Comparison of ENCODE assay signal across 1 cellular context in the genomic region with DNA sequence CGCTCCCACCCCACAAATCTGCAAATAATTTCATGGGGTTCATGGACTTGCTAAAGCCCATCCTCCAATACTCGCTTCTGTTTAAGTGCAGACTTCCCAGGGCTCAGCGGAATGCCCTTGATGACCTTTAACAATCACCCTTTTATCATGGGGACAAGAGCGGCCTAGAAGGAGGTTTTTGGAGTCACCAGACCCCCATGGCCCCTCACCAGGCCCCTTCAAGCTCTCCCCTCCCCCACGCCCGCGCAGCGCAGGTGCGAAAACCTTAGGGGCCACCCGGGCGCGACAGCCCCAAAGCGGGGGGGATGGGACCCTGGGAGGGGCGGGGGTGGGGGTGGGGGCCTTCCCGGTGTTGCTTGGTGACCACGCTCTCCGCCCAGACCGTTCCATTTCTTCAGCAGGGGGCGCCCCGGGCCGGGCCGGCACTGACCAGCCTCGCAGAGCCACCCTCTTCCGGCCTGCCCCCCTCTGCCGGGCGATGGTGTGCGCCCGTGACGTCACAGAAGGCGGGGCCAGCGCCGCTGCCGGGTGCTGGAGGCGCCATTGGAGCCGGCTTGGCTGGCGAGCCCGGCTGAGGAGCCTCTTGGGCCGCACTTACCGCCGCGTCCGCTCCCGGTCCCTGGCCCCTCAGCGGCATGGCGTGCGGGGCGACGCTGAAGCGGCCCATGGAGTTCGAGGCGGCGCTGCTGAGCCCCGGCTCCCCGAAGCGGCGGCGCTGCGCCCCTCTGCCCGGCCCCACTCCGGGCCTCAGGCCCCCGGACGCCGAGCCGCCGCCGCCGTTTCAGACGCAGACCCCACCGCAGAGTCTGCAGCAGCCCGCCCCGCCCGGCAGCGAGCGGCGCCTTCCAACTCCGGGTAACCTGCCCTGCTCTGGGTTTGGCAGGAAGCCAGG.
TF ChIP-seq lines count a peak whose summit lies in the region.

A gene with protein sequence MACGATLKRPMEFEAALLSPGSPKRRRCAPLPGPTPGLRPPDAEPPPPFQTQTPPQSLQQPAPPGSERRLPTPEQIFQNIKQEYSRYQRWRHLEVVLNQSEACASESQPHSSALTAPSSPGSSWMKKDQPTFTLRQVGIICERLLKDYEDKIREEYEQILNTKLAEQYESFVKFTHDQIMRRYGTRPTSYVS (plus strand): TSS at position 531 of the 892 bp plus-strand sequence. CDS start 105 bp downstream, at position 636.

TF ChIP-seq in HepG2, 621 proteins besides CTCF, POLR2A, EP300 and RAD21 (continued from another document and continues in another):
- TF ChIP-seq, protein P1, sequence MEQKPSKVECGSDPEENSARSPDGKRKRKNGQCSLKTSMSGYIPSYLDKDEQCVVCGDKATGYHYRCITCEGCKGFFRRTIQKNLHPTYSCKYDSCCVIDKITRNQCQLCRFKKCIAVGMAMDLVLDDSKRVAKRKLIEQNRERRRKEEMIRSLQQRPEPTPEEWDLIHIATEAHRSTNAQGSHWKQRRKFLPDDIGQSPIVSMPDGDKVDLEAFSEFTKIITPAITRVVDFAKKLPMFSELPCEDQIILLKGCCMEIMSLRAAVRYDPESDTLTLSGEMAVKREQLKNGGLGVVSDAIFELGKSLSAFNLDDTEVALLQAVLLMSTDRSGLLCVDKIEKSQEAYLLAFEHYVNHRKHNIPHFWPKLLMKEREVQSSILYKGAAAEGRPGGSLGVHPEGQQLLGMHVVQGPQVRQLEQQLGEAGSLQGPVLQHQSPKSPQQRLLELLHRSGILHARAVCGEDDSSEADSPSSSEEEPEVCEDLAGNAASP (CRISPR knock-in tag; IDR thresholded peaks at IDR 0.05; ENCODE audit: borderline replicate concordance), result 0 out of 2 replicates have a peak, but pooled peaks have one; percentile 23
- TF ChIP-seq PHF5A (CRISPR knock-in tag; IDR thresholded peaks at IDR 0.05; ENCODE audit: low read depth, unreplicated experiment) (peak; percentile 77), ZNF883 (CRISPR knock-in tag; IDR thresholded peaks at IDR 0.05; ENCODE audit: not compliant biosample characterization) (peak; percentile 53), ZNF792 (CRISPR knock-in tag; IDR thresholded peaks at IDR 0.05) (peak; percentile 71; the same call in 1 of the 2 replicates), BORCS8-MEF2B (CRISPR knock-in tag; IDR thresholded peaks at IDR 0.05) (peak; percentile 76; the same call in 1 of the 2 replicates), ETS1 (CRISPR knock-in tag; IDR thresholded peaks at IDR 0.05) (peak; percentile 25; the same call in 1 of the 2 replicates), SRSF9 (IDR thresholded peaks at IDR 0.05; ENCODE audit: borderline replicate concordance, insufficient read depth, low read depth, low read length, poor library complexity, severe bottlenecking) (no peak), HIVEP1 (CRISPR knock-in tag; IDR thresholded peaks at IDR 0.05) (no peak), PRPF4 (IDR thresholded peaks at IDR 0.05; ENCODE audit: low read depth, low read length, poor library complexity, severe bottlenecking) (peak; percentile 98), PHF20 (CRISPR knock-in tag; IDR thresholded peaks at IDR 0.05) (peak; percentile 39), ZMAT3 (CRISPR knock-in tag; conservative IDR thresholded peaks at IDR 0.05) (peak; percentile 56; the same call in 1 of the 2 replicates), HOXA3 (CRISPR knock-in tag; IDR thresholded peaks at IDR 0.05) (peak; percentile 78), ZNF343 (CRISPR knock-in tag; IDR thresholded peaks at IDR 0.05) (no peak), MATR3 (CRISPR knock-in tag; IDR thresholded peaks at IDR 0.05) (no peak), SATB2 (CRISPR knock-in tag; IDR thresholded peaks at IDR 0.05) (peak; percentile 69; the same call in 1 of the 2 replicates), HNRNPLL (IDR thresholded peaks at IDR 0.05; ENCODE audit: low read depth, low read length, poor library complexity, severe bottlenecking) (peak; percentile 84), JUN (CRISPR knock-in tag; IDR thresholded peaks at IDR 0.05) (0 out of 2 replicates have a peak, but pooled peaks have one; percentile 17), ZNF768 (CRISPR knock-in tag; IDR thresholded peaks at IDR 0.05) (peak; percentile 64; the same call in 1 of the 2 replicates), ZNF609 (CRISPR knock-in tag; IDR thresholded peaks at IDR 0.05; ENCODE audit: borderline replicate concordance) (peak; percentile 41; the same call in 1 of the 2 replicates), NFYC (CRISPR knock-in tag; IDR thresholded peaks at IDR 0.05) (peak; percentile 40; the same call in 1 of the 2 replicates), SRY (CRISPR knock-in tag; IDR thresholded peaks at IDR 0.05) (peak; percentile 61), AGO2 (optimal IDR thresholded peaks at IDR 0.05; ENCODE audit: low read depth, low read length) (peak; percentile 86), TGIF2 (CRISPR knock-in tag; IDR thresholded peaks at IDR 0.05) (no peak), RBFOX2 (IDR thresholded peaks at IDR 0.05; ENCODE audit: low read depth, low read length) (peak; percentile 98), SAP130 (CRISPR knock-in tag; IDR thresholded peaks at IDR 0.05; ENCODE audit: low read depth) (peak; percentile 84), ZNF761 (CRISPR knock-in tag; conservative IDR thresholded peaks at IDR 0.05) (0 out of 2 replicates have a peak, but pooled peaks have one; percentile 70), FOXO1 (CRISPR knock-in tag; IDR thresholded peaks at IDR 0.05) (peak; percentile 39; the same call in 1 of the 2 replicates), ZNF619 (CRISPR knock-in tag; IDR thresholded peaks at IDR 0.05) (0 out of 2 replicates have a peak, but pooled peaks have one; percentile 43), MXI1 (IDR thresholded peaks at IDR 0.05; ENCODE audit: borderline replicate concordance, low read depth, low read length) (peak; percentile 73; the same call in 1 of the 3 replicates), ERF (CRISPR knock-in tag; IDR thresholded peaks at IDR 0.05) (peak; percentile 74; the same call in 1 of the 2 replicates), SIX4 (CRISPR knock-in tag; IDR thresholded peaks at IDR 0.05) (peak; percentile 48; the same call in 1 of the 2 replicates), FOXK2 (IDR thresholded peaks at IDR 0.05) (peak; percentile 96), TOPORS (CRISPR knock-in tag; IDR thresholded peaks at IDR 0.05) (0 out of 2 replicates have a peak, but pooled peaks have one; percentile 51), ZNF121 (CRISPR knock-in tag; IDR thresholded peaks at IDR 0.05) (no peak), EHMT2 (IDR thresholded peaks at IDR 0.05; ENCODE audit: borderline replicate concordance, low read depth, low read length) (no peak), ZSCAN5A (CRISPR knock-in tag; IDR thresholded peaks at IDR 0.05; ENCODE audit: borderline replicate concordance) (peak; percentile 65), RFX3 (CRISPR knock-in tag; IDR thresholded peaks at IDR 0.05) (peak; percentile 54), ZMYM4 (CRISPR knock-in tag; IDR thresholded peaks at IDR 0.05) (peak; percentile 71; the same call in 1 of the 2 replicates)
- TF ChIP-seq, protein P2, sequence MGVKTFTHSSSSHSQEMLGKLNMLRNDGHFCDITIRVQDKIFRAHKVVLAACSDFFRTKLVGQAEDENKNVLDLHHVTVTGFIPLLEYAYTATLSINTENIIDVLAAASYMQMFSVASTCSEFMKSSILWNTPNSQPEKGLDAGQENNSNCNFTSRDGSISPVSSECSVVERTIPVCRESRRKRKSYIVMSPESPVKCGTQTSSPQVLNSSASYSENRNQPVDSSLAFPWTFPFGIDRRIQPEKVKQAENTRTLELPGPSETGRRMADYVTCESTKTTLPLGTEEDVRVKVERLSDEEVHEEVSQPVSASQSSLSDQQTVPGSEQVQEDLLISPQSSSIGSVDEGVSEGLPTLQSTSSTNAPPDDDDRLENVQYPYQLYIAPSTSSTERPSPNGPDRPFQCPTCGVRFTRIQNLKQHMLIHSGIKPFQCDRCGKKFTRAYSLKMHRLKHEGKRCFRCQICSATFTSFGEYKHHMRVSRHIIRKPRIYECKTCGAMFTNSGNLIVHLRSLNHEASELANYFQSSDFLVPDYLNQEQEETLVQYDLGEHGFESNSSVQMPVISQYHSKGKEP (CRISPR knock-in tag; IDR thresholded peaks at IDR 0.05), result 0 out of 2 replicates have a peak, but pooled peaks have one; percentile 33
- TF ChIP-seq, protein P3, sequence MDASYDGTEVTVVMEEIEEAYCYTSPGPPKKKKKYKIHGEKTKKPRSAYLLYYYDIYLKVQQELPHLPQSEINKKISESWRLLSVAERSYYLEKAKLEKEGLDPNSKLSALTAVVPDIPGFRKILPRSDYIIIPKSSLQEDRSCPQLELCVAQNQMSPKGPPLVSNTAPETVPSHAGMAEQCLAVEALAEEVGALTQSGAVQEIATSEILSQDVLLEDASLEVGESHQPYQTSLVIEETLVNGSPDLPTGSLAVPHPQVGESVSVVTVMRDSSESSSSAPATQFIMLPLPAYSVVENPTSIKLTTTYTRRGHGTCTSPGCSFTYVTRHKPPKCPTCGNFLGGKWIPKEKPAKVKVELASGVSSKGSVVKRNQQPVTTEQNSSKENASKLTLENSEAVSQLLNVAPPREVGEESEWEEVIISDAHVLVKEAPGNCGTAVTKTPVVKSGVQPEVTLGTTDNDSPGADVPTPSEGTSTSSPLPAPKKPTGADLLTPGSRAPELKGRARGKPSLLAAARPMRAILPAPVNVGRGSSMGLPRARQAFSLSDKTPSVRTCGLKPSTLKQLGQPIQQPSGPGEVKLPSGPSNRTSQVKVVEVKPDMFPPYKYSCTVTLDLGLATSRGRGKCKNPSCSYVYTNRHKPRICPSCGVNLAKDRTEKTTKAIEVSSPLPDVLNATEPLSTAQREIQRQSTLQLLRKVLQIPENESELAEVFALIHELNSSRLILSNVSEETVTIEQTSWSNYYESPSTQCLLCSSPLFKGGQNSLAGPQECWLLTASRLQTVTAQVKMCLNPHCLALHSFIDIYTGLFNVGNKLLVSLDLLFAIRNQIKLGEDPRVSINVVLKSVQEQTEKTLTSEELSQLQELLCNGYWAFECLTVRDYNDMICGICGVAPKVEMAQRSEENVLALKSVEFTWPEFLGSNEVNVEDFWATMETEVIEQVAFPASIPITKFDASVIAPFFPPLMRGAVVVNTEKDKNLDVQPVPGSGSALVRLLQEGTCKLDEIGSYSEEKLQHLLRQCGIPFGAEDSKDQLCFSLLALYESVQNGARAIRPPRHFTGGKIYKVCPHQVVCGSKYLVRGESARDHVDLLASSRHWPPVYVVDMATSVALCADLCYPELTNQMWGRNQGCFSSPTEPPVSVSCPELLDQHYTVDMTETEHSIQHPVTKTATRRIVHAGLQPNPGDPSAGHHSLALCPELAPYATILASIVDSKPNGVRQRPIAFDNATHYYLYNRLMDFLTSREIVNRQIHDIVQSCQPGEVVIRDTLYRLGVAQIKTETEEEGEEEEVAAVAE (CRISPR knock-in tag; IDR thresholded peaks at IDR 0.05; ENCODE audit: borderline replicate concordance), result no peak
- TF ChIP-seq, protein P4, sequence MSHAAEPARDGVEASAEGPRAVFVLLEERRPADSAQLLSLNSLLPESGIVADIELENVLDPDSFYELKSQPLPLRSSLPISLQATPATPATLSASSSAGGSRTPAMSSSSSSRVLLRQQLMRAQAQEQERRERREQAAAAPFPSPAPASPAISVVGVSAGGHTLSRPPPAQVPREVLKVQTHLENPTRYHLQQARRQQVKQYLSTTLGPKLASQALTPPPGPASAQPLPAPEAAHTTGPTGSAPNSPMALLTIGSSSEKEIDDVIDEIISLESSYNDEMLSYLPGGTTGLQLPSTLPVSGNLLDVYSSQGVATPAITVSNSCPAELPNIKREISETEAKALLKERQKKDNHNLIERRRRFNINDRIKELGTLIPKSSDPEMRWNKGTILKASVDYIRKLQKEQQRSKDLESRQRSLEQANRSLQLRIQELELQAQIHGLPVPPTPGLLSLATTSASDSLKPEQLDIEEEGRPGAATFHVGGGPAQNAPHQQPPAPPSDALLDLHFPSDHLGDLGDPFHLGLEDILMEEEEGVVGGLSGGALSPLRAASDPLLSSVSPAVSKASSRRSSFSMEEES (CRISPR knock-in tag; IDR thresholded peaks at IDR 0.05), result peak; percentile 56; the same call in 1 of the 2 replicates
